8 cellular contexts compared by ENCODE assay signal in genomic region chr17:18257747-18258355, GRCh38. TPM values are rescaled to one million over a fixed set of nuclear protein-coding genes. Genes with fewer than 3 reads are reported as not detected.
DNase-seq lines count a peak whose midpoint lies in the region; ATAC-seq and TF ChIP-seq lines count a peak whose summit lies in the region.

No MANE protein-coding gene starts in this region.

- in situ Hi-C loops in KBM-7 (cut with MboI; ENCODE audit: low pct_unique_long_range_greater_than_20kb, low sequenced_read_pairs): no loop called here
- in situ Hi-C loops in gastrocnemius medialis (cut with MboI; ENCODE audit: low sequenced_read_pairs in 4 of 4): no loop called here

- peak overlapping the region; percentile 91 for H3K4me3 Mint-ChIP-seq in MCF 10A (ENCODE audit: unreplicated experiment)

- H3K27me3 Mint-ChIP-seq in MCF 10A (ENCODE audit: insufficient read depth, unreplicated experiment): no peaks in the 10 kb centered on the region

- H3K9me3 ChIP-seq in A673 (ENCODE audit: low read depth, low read length, poor library complexity, severe bottlenecking): no peaks in the 10 kb centered on the region
- H3K9me3 ChIP-seq in iPS-18a (ENCODE audit: control insufficient read depth, low read depth, low read length): no peaks in the 10 kb centered on the region
- H3K9me3 ChIP-seq in gastrocnemius medialis: no peaks in the 10 kb centered on the region

- peak overlapping the region; percentile 73 for H3K27ac Mint-ChIP-seq in MCF 10A (ENCODE audit: low read depth, unreplicated experiment)

- H3K36me3 Mint-ChIP-seq in MCF 10A (ENCODE audit: insufficient read depth, unreplicated experiment): peaks cover 48% of the 10 kb centered on the region

- TF ChIP-seq POLR2A in GM18526 (IDR thresholded peaks at IDR 0.05; ENCODE audit: extremely low read depth, insufficient read length) (peak; percentile 38), gastrocnemius medialis (IDR thresholded peaks at IDR 0.05) (no peak)

- no peak for TF ChIP-seq CTCF in A673 (conservative IDR thresholded peaks at IDR 0.05; ENCODE audit: low read depth, low read length)
- TF ChIP-seq CTCF in MCF 10A (IDR thresholded peaks at IDR 0.05; ENCODE audit: unreplicated experiment): no peak
- TF ChIP-seq CTCF in gastrocnemius medialis (IDR thresholded peaks at IDR 0.05 in 4 of 5, conservative IDR thresholded peaks at IDR 0.05 in 1 of 5): no peak

- peaks cover 11% of the 10 kb centered on the region for H3K4me1 Mint-ChIP-seq in MCF 10A (ENCODE audit: insufficient read depth, unreplicated experiment)

- DNase-seq in A673 (ENCODE audit: low spot score) (no peak), KBM-7 (peak; percentile 51), T-helper 22 cell (ENCODE audit: low read depth) (peak; percentile 38), MCF 10A (ENCODE audit: unreplicated experiment) (peak; percentile 78), gastrocnemius medialis (peak; percentile 82 to 88)

- BruUV-seq in A673 (replicated peaks; lab: Mats Ljungman, UMichigan) (no TSS peak), MCF 10A (replicated peaks; lab: Mats Ljungman, UMichigan) (no TSS peak)

- H3K27me3 ChIP-seq in A673 (replicated peaks; ENCODE audit: insufficient read depth, low read depth, low read length, poor library complexity): no peaks in the 10 kb centered on the region
- H3K27me3 ChIP-seq in iPS-18a (ENCODE audit: control insufficient read depth, insufficient read depth, low read length): no peaks in the 10 kb centered on the region
- no peaks in the 10 kb centered on the region for H3K27me3 ChIP-seq in gastrocnemius medialis

- POLR2A ChIA-PET in A673 (lab: Charles Lee; ENCODE audit: low non-redundant PET): no interaction called here
- POLR2A ChIA-PET in MCF 10A (lab: Yijun Ruan, JAX): interaction anchor here (0.9 to 3.0 kb wide), 6 partner anchors 10 to 74 kb away, joined by 3 to 13 read pairs (median 4); partner anchors contain the start of genes ALKBH5, SMCR8 and TOP3A

- H3K27ac ChIP-seq in A673 (ENCODE audit: low read depth, low read length, poor library complexity, severe bottlenecking): peak overlapping the region; percentile 92
- peak overlapping the region; percentile 25 for H3K27ac ChIP-seq in iPS-18a (ENCODE audit: low read length)
- H3K27ac ChIP-seq in gastrocnemius medialis: peak overlapping the region; percentile 98 to 100 (median 99)

- intact Hi-C loops in A673 (cut with micrococcal nuclease; ENCODE audit: unreplicated experiment): no loop called here
- intact Hi-C loops in MCF 10A (cut with micrococcal nuclease): no loop called here
- intact Hi-C loops in gastrocnemius medialis (cut with DNase I; ENCODE audit: low total_unique reads): no loop called here

- peaks cover 4% of the 10 kb centered on the region for H3K4me1 ChIP-seq in A673 (ENCODE audit: insufficient read depth, low read length, poor library complexity, severe bottlenecking)
- H3K4me1 ChIP-seq in iPS-18a (ENCODE audit: control insufficient read depth, low read depth, low read length): peaks cover 13% of the 10 kb centered on the region
- H3K4me1 ChIP-seq in gastrocnemius medialis: peaks cover 53 to 54% of the 10 kb centered on the region in 2 donors

- ATAC-seq in gastrocnemius medialis (peak; percentile 40 to 45), HG02571 (IDR thresholded peaks at IDR 0.05; ENCODE audit: unreplicated experiment) (no peak)

- H3K9me3 Mint-ChIP-seq in MCF 10A (ENCODE audit: unreplicated experiment): no peaks in the 10 kb centered on the region

- H3K36me3 ChIP-seq in A673 (ENCODE audit: insufficient read depth, low read length, poor library complexity, severe bottlenecking): peaks cover 17% of the 10 kb centered on the region
- H3K36me3 ChIP-seq in iPS-18a (ENCODE audit: control insufficient read depth, low read depth, low read length): peaks cover 32% of the 10 kb centered on the region
- peaks cover 0 to 41% of the 10 kb centered on the region in 2 donors for H3K36me3 ChIP-seq in gastrocnemius medialis

- peak overlapping the region; percentile 97 for H3K4me3 ChIP-seq in A673 (ENCODE audit: low read depth, low read length, poor library complexity, severe bottlenecking)
- H3K4me3 ChIP-seq in iPS-18a (ENCODE audit: low read length): peak overlapping the region; percentile 82
- peak overlapping the region; percentile 92 to 98 (median 94) for H3K4me3 ChIP-seq in gastrocnemius medialis

- CTCF ChIA-PET in A673 (lab: Charles Lee) (no interaction called here), MCF 10A (lab: Yijun Ruan, JAX) (interaction anchor here (0.9 to 1.7 kb wide), 3 partner anchors 8 to 39 kb away, joined by 3 to 5 read pairs (median 4); no protein-coding TSS in a partner anchor)

- peak overlapping the region; percentile 66 for H3K9ac ChIP-seq in iPS-18a (ENCODE audit: low read length)

RNA-seq across cellular contexts. Expression of gene FLII, which starts 0.7 kb away (rescaled TPM):
- 169 and 200 TPM in 2 replicates for total RNA-seq in A673 (2021)
- total RNA-seq in MCF 10A (2022): 564 and 601 TPM in 2 replicates
- total RNA-seq in gastrocnemius medialis: 100 to 1,000 TPM; 600 to 752 (median 681) TPM

RNA-seq across cellular contexts. Expression of gene MIEF2, which starts 2.6 kb away (rescaled TPM):
- 8.1 and 10.4 TPM in 2 replicates for total RNA-seq in A673 (2021)
- 12.1 and 14.1 TPM in 2 replicates for total RNA-seq in MCF 10A (2022)
- total RNA-seq in gastrocnemius medialis: 10 to 100 TPM; 19.3 to 45.2 (median 34.3) TPM

RNA-seq across cellular contexts. Expression of gene LLGL1, which starts 32.4 kb away (rescaled TPM):
- total RNA-seq in A673 (2021) (30.2 and 39.8 TPM in 2 replicates), MCF 10A (2022) (16.4 and 17.4 TPM in 2 replicates), gastrocnemius medialis (10 to 100 TPM in 3 of 4 donors, 1 to 10 TPM in 1; 9.7 to 21.0 (median 15.7) TPM)

RNA-seq across cellular contexts. Expression of gene TOP3A, which starts 56.9 kb away (rescaled TPM):
- total RNA-seq in A673 (2021) (100 and 104 TPM in 2 replicates), MCF 10A (2022) (32.5 and 35.3 TPM in 2 replicates), gastrocnemius medialis (10 to 100 TPM; 17.7 to 62.4 (median 22.1) TPM)

RNA-seq across cellular contexts. Expression of gene SMCR8, which starts 57.2 kb away (rescaled TPM):
- total RNA-seq in A673 (2021) (22.9 and 23.5 TPM in 2 replicates), MCF 10A (2022) (10.9 and 16.8 TPM in 2 replicates), gastrocnemius medialis (10 to 100 TPM in 2 of 4 donors, 1 to 10 TPM in 2; 9.2 to 15.7 (median 12.4) TPM)

Comparison
In these comparisons a context has a peak if more than half of its experiments do, and no peak if none do; other contexts are left out.
1. H3K27ac ChIP-seq: peak in every context shown above with its lines; median percentile 99 in gastrocnemius medialis; 92 in A673; 25 in iPS-18a.